1 cellular context compared by ENCODE assay signal in the genomic region with DNA sequence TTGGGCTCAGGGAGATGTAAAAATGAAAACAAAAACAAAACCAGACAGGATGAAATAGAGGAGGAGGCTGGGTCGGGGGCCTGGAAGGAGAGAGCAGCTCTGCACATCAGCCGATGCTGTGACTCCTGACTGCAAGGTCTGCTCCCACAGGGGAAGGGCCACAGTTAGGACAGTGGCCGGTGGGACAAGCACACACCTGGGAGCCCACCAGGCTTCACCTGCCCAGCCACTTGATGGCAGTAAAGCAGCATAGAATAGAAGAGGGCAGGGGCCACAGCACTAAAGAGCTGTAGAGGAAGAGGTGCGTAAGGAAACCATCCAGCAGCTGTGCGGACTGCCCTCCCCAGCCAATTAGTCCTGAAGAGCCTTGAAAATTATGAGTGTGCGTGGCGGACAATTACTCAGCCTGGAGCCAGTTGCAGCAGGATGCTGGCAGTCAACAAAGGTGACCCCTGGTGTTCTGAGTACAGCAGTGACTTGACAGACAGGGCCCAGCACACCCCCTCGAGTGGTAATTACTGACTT.
TF ChIP-seq lines count a peak whose summit lies in the region.

No MANE protein-coding gene starts in this region.

TF ChIP-seq in K562, 482 proteins besides CTCF, POLR2A, EP300 and RAD21:
- TF ChIP-seq, protein P1, sequence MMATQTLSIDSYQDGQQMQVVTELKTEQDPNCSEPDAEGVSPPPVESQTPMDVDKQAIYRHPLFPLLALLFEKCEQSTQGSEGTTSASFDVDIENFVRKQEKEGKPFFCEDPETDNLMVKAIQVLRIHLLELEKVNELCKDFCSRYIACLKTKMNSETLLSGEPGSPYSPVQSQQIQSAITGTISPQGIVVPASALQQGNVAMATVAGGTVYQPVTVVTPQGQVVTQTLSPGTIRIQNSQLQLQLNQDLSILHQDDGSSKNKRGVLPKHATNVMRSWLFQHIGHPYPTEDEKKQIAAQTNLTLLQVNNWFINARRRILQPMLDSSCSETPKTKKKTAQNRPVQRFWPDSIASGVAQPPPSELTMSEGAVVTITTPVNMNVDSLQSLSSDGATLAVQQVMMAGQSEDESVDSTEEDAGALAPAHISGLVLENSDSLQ (IDR thresholded peaks at IDR 0.05), result peak; percentile 71
- TF ChIP-seq MAX (CRISPR knock-in tag; IDR thresholded peaks at IDR 0.05), result 0 out of 2 replicates have a peak, but pooled peaks have one; percentile 37
- TF ChIP-seq, protein P2, sequence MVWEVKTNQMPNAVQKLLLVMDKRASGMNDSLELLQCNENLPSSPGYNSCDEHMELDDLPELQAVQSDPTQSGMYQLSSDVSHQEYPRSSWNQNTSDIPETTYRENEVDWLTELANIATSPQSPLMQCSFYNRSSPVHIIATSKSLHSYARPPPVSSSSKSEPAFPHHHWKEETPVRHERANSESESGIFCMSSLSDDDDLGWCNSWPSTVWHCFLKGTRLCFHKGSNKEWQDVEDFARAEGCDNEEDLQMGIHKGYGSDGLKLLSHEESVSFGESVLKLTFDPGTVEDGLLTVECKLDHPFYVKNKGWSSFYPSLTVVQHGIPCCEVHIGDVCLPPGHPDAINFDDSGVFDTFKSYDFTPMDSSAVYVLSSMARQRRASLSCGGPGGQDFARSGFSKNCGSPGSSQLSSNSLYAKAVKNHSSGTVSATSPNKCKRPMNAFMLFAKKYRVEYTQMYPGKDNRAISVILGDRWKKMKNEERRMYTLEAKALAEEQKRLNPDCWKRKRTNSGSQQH (CRISPR knock-in tag; IDR thresholded peaks at IDR 0.05), result no peak
TF ChIP-seq in K562: peak in this region for 2.
